ENCODE assay signal across 18 cellular contexts in genomic region chr16:67499159-67499558, GRCh38. TPM values are rescaled to one million over a fixed set of nuclear protein-coding genes. Genes with fewer than 3 reads are reported as not detected.
DNase-seq lines count a peak whose midpoint lies in the region; ATAC-seq and TF ChIP-seq lines count a peak whose summit lies in the region.
"Had no signal": no experiment of that assay in that cellular context is flagged by ENCODE, and none has a peak within 500 bp of the region (broad histone marks: within the 10 kb centered on the region; RNA-seq: fewer than 3 reads in every experiment).

No MANE protein-coding gene starts in this region.

- H3K9ac ChIP-seq in fibroblast of lung (ENCODE audit: insufficient read depth, low read length), result no peak overlapping the region

- H3K27ac ChIP-seq in fibroblast of lung (ENCODE audit: insufficient read depth, low read length) (peak overlapping the region; percentile 44), ascending aorta (no peak overlapping the region)
- H3K27ac ChIP-seq: adrenal gland, HL-60 had no signal

- H3K36me3 ChIP-seq in fibroblast of lung (ENCODE audit: control insufficient read depth, insufficient read depth, low read length) (no peaks in the 10 kb centered on the region), ascending aorta (no peaks in the 10 kb centered on the region)
- H3K36me3 ChIP-seq: adrenal gland, BE2C had no signal

- H2AFZ ChIP-seq in fibroblast of lung (ENCODE audit: low read length), result peak overlapping the region; percentile 30

- peaks cover 9 to 26% (median 18%) of the 10 kb centered on the region in 4 donors for H3K4me1 Mint-ChIP-seq in naive thymus-derived CD8-positive, alpha-beta T cell

- ATAC-seq in naive thymus-derived CD8-positive, alpha-beta T cell, result no peak
- no peak for ATAC-seq in GM19452 (IDR thresholded peaks at IDR 0.05; ENCODE audit: unreplicated experiment)
- no peak for ATAC-seq in HG02798 (IDR thresholded peaks at IDR 0.05; ENCODE audit: poor library complexity, unreplicated experiment)
- ATAC-seq in GM21576 (IDR thresholded peaks at IDR 0.05; ENCODE audit: unreplicated experiment), result no peak

- H3K4me1 ChIP-seq in fibroblast of lung (ENCODE audit: control insufficient read depth, extremely low read depth, insufficient read depth, low read length) (peaks cover 8% of the 10 kb centered on the region), ascending aorta (no peaks in the 10 kb centered on the region)
- H3K4me1 ChIP-seq: adrenal gland, BE2C had no signal

- H3K4me3 Mint-ChIP-seq in naive thymus-derived CD8-positive, alpha-beta T cell, result no peak overlapping the region

- H3K9me3 ChIP-seq in fibroblast of lung (ENCODE audit: control insufficient read depth, insufficient read depth, low read depth, low read length) (no peaks in the 10 kb centered on the region), ascending aorta (no peaks in the 10 kb centered on the region)
- H3K9me3 ChIP-seq: adrenal gland, BE2C had no signal

- no peak overlapping the region for H3K4me3 ChIP-seq in fibroblast of lung (replicated peaks in 1 of 4; ENCODE audit: control extremely low read depth in 1 of 4, insufficient read depth in 1 of 4, low read depth in 3 of 4, low read length in 4 of 4)
- no peak overlapping the region for H3K4me3 ChIP-seq in ascending aorta
- H3K4me3 ChIP-seq: adrenal gland had no signal

- peak overlapping the region in 9 of 10 donors; percentile 24 to 69 (median 53) for H3K27ac Mint-ChIP-seq in naive thymus-derived CD8-positive, alpha-beta T cell

- H3K4me2 ChIP-seq in fibroblast of lung (ENCODE audit: extremely low read depth, insufficient read depth, low read length), result peak overlapping the region; percentile 13

- H3K9me3 Mint-ChIP-seq in naive thymus-derived CD8-positive, alpha-beta T cell, result no peaks in the 10 kb centered on the region

- H3K79me2 ChIP-seq in fibroblast of lung (ENCODE audit: control insufficient read depth, insufficient read depth, low read length), result no peaks in the 10 kb centered on the region

- peaks cover 0 to 17% (median 0%) of the 10 kb centered on the region in 3 donors for H3K36me3 Mint-ChIP-seq in naive thymus-derived CD8-positive, alpha-beta T cell

- DNase-seq in AG08396 (ENCODE audit: low spot score), result peak; percentile 51
- DNase-seq in GM03348 (ENCODE audit: low spot score), result peak; percentile 77
- peak in 1 of 2 donors; percentile 29 for DNase-seq in fibroblast of lung (ENCODE audit: low read depth in 2 of 2)
- DNase-seq in naive thymus-derived CD8-positive, alpha-beta T cell, result no peak
- DNase-seq in ascending aorta (ENCODE audit: low spot score in 2 of 2), result no peak
- DNase-seq: adrenal gland; BE2C; DMS53; Karpas-422; kidney glomerular epithelial cell; NCI-H1436; posterior cingulate gyrus; SIG-M5; stimulated activated CD4-positive, alpha-beta T cell treated with anti-CD3 and anti-CD28 coated beads, Interleukin-12 subunit alpha, Interleukin-12 subunit beta, amount 100 ng/mL, for 4 hours had no signal

- H3K27me3 Mint-ChIP-seq in naive thymus-derived CD8-positive, alpha-beta T cell, result no peaks in the 10 kb centered on the region

- no peaks in the 10 kb centered on the region for H3K27me3 ChIP-seq in fibroblast of lung (ENCODE audit: control insufficient read depth, insufficient read depth, low read length)
- no peaks in the 10 kb centered on the region for H3K27me3 ChIP-seq in ascending aorta
- H3K27me3 ChIP-seq: adrenal gland, BE2C had no signal

- intact Hi-C loops in ascending aorta (cut with DNase I), result no loop called here

- no peaks in the 10 kb centered on the region for H4K20me1 ChIP-seq in fibroblast of lung (ENCODE audit: control insufficient read depth, extremely low read depth, insufficient read depth, low read length)

- TF ChIP-seq CTCF in fibroblast of lung (conservative IDR thresholded peaks at IDR 0.05 in 1 of 2, IDR thresholded peaks at IDR 0.05 in 1 of 2; ENCODE audit: low read depth in 1 of 2, low read length in 2 of 2), result no peak
- no peak for TF ChIP-seq CTCF in ascending aorta (IDR thresholded peaks at IDR 0.05)

- POLR2A ChIA-PET in naive thymus-derived CD8-positive, alpha-beta T cell (lab: Charles Lee), result interaction anchor here (0.6 kb wide), 1 partner anchor 528 kb away, joined by 4 read pairs; no protein-coding TSS in a partner anchor

RNA-seq across cellular contexts. Expression of gene AGRP, which starts 15.8 kb away (rescaled TPM):
- total RNA-seq in fibroblast of lung (not detected in 2 replicates), ascending aorta (not detected)
- polyA plus RNA-seq in fibroblast of lung, result not detected in 2 replicates
- polyA plus RNA-seq in fibroblast of lung (2012), result not detected in 2 replicates
- not detected in 2 replicates for polyA minus RNA-seq in fibroblast of lung (ENCODE audit: low replicate concordance)
- not detected for total RNA-seq in naive thymus-derived CD8-positive, alpha-beta T cell
- not detected for polyA plus RNA-seq in naive thymus-derived CD8-positive, alpha-beta T cell

RNA-seq across cellular contexts. Expression of gene ATP6V0D1, which starts 18.2 kb away (rescaled TPM):
- 68.1 and 91.2 TPM in 2 replicates for total RNA-seq in fibroblast of lung
- 183 and 230 TPM in 2 replicates for polyA plus RNA-seq in fibroblast of lung
- polyA plus RNA-seq in fibroblast of lung (2012), result 128 and 158 TPM in 2 replicates
- polyA minus RNA-seq in fibroblast of lung (ENCODE audit: low replicate concordance), result 647 and 705 TPM in 2 replicates
- 10 to 100 TPM; 33.3 to 35.1 TPM for total RNA-seq in naive thymus-derived CD8-positive, alpha-beta T cell
- polyA plus RNA-seq in naive thymus-derived CD8-positive, alpha-beta T cell, result 10 to 100 TPM; 74.7 to 89.6 (median 77.5) TPM
- total RNA-seq in ascending aorta, result 64.3 TPM

RNA-seq across cellular contexts. Expression of gene RIPOR1, which starts 29.5 kb away (rescaled TPM):
- total RNA-seq in fibroblast of lung, result 19.5 and 26.6 TPM in 2 replicates
- polyA plus RNA-seq in fibroblast of lung, result 13.7 and 16.0 TPM in 2 replicates
- 36.7 and 38.7 TPM in 2 replicates for polyA plus RNA-seq in fibroblast of lung (2012)
- 68.6 and 87.4 TPM in 2 replicates for polyA minus RNA-seq in fibroblast of lung (ENCODE audit: low replicate concordance)
- total RNA-seq in naive thymus-derived CD8-positive, alpha-beta T cell, result 10 to 100 TPM; 50.1 to 57.2 TPM
- 1 to 10 TPM; 1.5 to 3.0 (median 2.3) TPM for polyA plus RNA-seq in naive thymus-derived CD8-positive, alpha-beta T cell
- total RNA-seq in ascending aorta, result 182 TPM

Comparison
In these comparisons a context has a peak if more than half of its experiments do, and no peak if none do; other contexts are left out.
1. DNase-seq: peak in AG08396 (single experiment) and GM03348 (single experiment); none in naive thymus-derived CD8-positive, alpha-beta T cell (0 of 10) and ascending aorta (0 of 2).